Comparison of ENCODE assay signal across 16 cellular contexts in the genomic region with DNA sequence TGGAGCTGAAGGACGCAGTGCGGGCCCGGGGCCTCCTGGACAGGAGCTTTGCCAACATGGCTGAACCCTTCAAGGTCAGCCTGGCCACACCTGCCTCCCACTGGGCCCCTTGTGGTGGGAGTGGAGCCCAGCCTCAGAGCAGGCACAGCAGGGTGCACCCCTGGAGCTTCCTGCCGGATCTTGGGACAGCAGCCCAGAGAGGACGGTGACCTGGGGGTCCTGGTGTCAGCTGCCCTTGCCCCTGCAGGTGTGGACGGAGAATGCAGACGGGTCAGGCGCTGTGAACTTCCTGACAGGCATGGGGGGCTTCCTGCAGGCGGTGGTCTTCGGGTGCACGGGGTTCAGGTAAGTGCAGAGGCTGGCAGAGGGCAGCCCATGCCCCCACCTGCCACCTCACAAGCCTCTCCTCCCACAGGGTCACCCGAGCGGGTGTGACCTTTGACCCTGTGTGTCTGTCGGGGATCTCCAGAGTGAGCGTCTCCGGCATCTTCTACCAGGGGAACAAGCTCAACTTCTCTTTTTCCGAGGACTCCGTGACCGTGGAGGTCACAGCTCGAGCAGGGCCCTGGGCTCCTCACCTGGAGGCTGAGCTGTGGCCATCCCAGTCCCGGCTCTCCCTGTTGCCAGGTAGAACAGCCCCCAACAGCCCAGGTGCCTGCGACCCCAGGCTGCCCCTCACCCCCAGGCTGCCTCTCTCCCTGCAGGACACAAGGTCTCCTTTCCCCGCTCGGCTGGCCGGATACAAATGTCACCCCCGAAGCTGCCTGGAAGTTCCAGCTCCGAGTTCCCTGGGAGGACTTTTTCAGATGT. TPM values are rescaled to one million over a fixed set of nuclear protein-coding genes. Genes with fewer than 3 reads are reported as not detected.
DNase-seq lines count a peak whose midpoint lies in the region; ATAC-seq and TF ChIP-seq lines count a peak whose summit lies in the region.
"Had no signal": no experiment of that assay in that cellular context is flagged by ENCODE, and none has a peak within 500 bp of the region (broad histone marks: within the 10 kb centered on the region; RNA-seq: fewer than 3 reads in every experiment).

No MANE protein-coding gene starts in this region.

- intact Hi-C loops in left ventricle myocardium inferior (cut with micrococcal nuclease), result no loop called here
- intact Hi-C loops in aorta (cut with DNase I), result no loop called here

- in situ Hi-C loops in GM13977 (cut with MboI; ENCODE audit: low pct_unique_long_range_greater_than_20kb, low sequenced_read_pairs, unreplicated experiment), result no loop called here

- TF ChIP-seq CTCF in left ventricle myocardium inferior (IDR thresholded peaks at IDR 0.05; ENCODE audit: borderline replicate concordance) (no peak), GM13977 (IDR thresholded peaks at IDR 0.05; ENCODE audit: extremely low read depth, insufficient read depth, missing control alignments) (no peak)

- H3K4me1 ChIP-seq in left ventricle myocardium inferior (peaks cover 31% of the 10 kb centered on the region), aorta (ENCODE audit: control insufficient read depth in 1 of 2, insufficient read depth in 2 of 2, low read length in 2 of 2) (no peaks in the 10 kb centered on the region)

- H3K36me3 Mint-ChIP-seq in activated naive CD8-positive, alpha-beta T cell treated with anti-CD3 and anti-CD28 coated beads for 36 hours, result peaks cover 26% of the 10 kb centered on the region
- peaks cover 6% of the 10 kb centered on the region for H3K36me3 Mint-ChIP-seq in activated naive CD8-positive, alpha-beta T cell treated with anti-CD3 and anti-CD28 coated beads, Interleukin-2, amount 50 U/mL, for 24 hours (ENCODE audit: low read depth)
- H3K36me3 Mint-ChIP-seq: neural progenitor cell had no signal

- ATAC-seq in activated naive CD8-positive, alpha-beta T cell treated with anti-CD3 and anti-CD28 coated beads, Interleukin-2, amount 50 U/mL, for 24 hours, result no peak
- ATAC-seq in aorta (ENCODE audit: low FRiP score), result no peak
- ATAC-seq: CD8-positive, alpha-beta T cell; T-cell had no signal

- 88 to 91% methylated on average over 27 of the region's 27 CpGs for WGBS in aorta, 2 donors

- H3K27me3 ChIP-seq in left ventricle myocardium inferior (ENCODE audit: low read depth), result peaks cover 40% of the 10 kb centered on the region
- no peaks in the 10 kb centered on the region for H3K27me3 ChIP-seq in aorta (ENCODE audit: control insufficient read depth in 1 of 2, insufficient read depth in 2 of 2, low read length in 1 of 2)
- H3K27me3 ChIP-seq: neural progenitor cell, vagina had no signal

- peaks cover 36% of the 10 kb centered on the region for H3K4me1 Mint-ChIP-seq in activated naive CD8-positive, alpha-beta T cell treated with anti-CD3 and anti-CD28 coated beads for 36 hours
- H3K4me1 Mint-ChIP-seq in activated naive CD8-positive, alpha-beta T cell treated with anti-CD3 and anti-CD28 coated beads, Interleukin-2, amount 50 U/mL, for 24 hours, result peaks cover 34% of the 10 kb centered on the region

- H3K4me3 Mint-ChIP-seq in activated naive CD8-positive, alpha-beta T cell treated with anti-CD3 and anti-CD28 coated beads for 36 hours, result no peak overlapping the region
- no peak overlapping the region for H3K4me3 Mint-ChIP-seq in activated naive CD8-positive, alpha-beta T cell treated with anti-CD3 and anti-CD28 coated beads, Interleukin-2, amount 50 U/mL, for 24 hours
- H3K4me3 Mint-ChIP-seq: CD8-positive, alpha-beta T cell; neural progenitor cell; T-cell had no signal

- peaks cover 4% of the 10 kb centered on the region for H3K27me3 Mint-ChIP-seq in activated naive CD8-positive, alpha-beta T cell treated with anti-CD3 and anti-CD28 coated beads for 36 hours
- no peaks in the 10 kb centered on the region for H3K27me3 Mint-ChIP-seq in activated naive CD8-positive, alpha-beta T cell treated with anti-CD3 and anti-CD28 coated beads, Interleukin-2, amount 50 U/mL, for 24 hours

- H3K9me3 ChIP-seq in left ventricle myocardium inferior (replicated peaks) (no peaks in the 10 kb centered on the region), aorta (ENCODE audit: control insufficient read depth, low read length) (no peaks in the 10 kb centered on the region)
- H3K9me3 ChIP-seq: vagina had no signal

- H3K4me3 ChIP-seq in left ventricle myocardium inferior (no peak overlapping the region), aorta (ENCODE audit: low read length in 2 of 2) (no peak overlapping the region)
- H3K4me3 ChIP-seq: neural progenitor cell, vagina had no signal

- peak; percentile 2 for DNase-seq in activated naive CD8-positive, alpha-beta T cell treated with anti-CD3 and anti-CD28 coated beads for 36 hours
- DNase-seq in activated naive CD8-positive, alpha-beta T cell treated with anti-CD3 and anti-CD28 coated beads, Interleukin-2, amount 50 U/mL, for 24 hours, result no peak
- DNase-seq in left ventricle myocardium inferior (peak; percentile 14), aorta (peak; percentile 42 to 72), GM13977 (ENCODE audit: low spot score) (no peak), NCI-H69 (lab: John Stamatoyannopoulos, UW) (no peak)
- DNase-seq: DMS79, KG1, NCI-H2029, NCI-H446 treated with DMSO at 0.1 percent for 48 hours had no signal

- H3K27ac ChIP-seq in left ventricle myocardium inferior (replicated peaks) (no peak overlapping the region), aorta (ENCODE audit: low read depth in 1 of 2, low read length in 2 of 2) (no peak overlapping the region)
- H3K27ac ChIP-seq: neural progenitor cell, vagina had no signal

- H3K36me3 ChIP-seq in left ventricle myocardium inferior, result no peaks in the 10 kb centered on the region
- H3K36me3 ChIP-seq in aorta (ENCODE audit: control insufficient read depth in 1 of 2, insufficient read depth in 2 of 2, low read length in 1 of 2), result no peaks in the 10 kb centered on the region
- H3K36me3 ChIP-seq: neural progenitor cell, vagina had no signal

- H3K9me3 Mint-ChIP-seq in activated naive CD8-positive, alpha-beta T cell treated with anti-CD3 and anti-CD28 coated beads for 36 hours, result no peaks in the 10 kb centered on the region
- no peaks in the 10 kb centered on the region for H3K9me3 Mint-ChIP-seq in activated naive CD8-positive, alpha-beta T cell treated with anti-CD3 and anti-CD28 coated beads, Interleukin-2, amount 50 U/mL, for 24 hours
- H3K9me3 Mint-ChIP-seq: CD8-positive, alpha-beta T cell; neural progenitor cell; T-cell had no signal

- peak overlapping the region; percentile 54 for H3K27ac Mint-ChIP-seq in activated naive CD8-positive, alpha-beta T cell treated with anti-CD3 and anti-CD28 coated beads for 36 hours
- no peak overlapping the region for H3K27ac Mint-ChIP-seq in activated naive CD8-positive, alpha-beta T cell treated with anti-CD3 and anti-CD28 coated beads, Interleukin-2, amount 50 U/mL, for 24 hours
- H3K27ac Mint-ChIP-seq: CD8-positive, alpha-beta T cell had no signal

RNA-seq across cellular contexts. Expression of gene PGGHG, which starts 5.1 kb away (rescaled TPM):
- 100 to 1,000 TPM; 206 to 209 TPM for total RNA-seq in activated naive CD8-positive, alpha-beta T cell treated with anti-CD3 and anti-CD28 coated beads for 36 hours
- total RNA-seq in left ventricle myocardium inferior (7.2 TPM), aorta (10 to 100 TPM; 42.1 to 61.6 TPM)
- polyA plus RNA-seq in aorta, result 100 to 1,000 TPM in 1 of 2 donors, 10 to 100 TPM in 1; 23.9 to 197 TPM

RNA-seq across cellular contexts. Expression of gene IFITM5, which starts 5.3 kb away (rescaled TPM):
- total RNA-seq in activated naive CD8-positive, alpha-beta T cell treated with anti-CD3 and anti-CD28 coated beads for 36 hours, result not detected
- total RNA-seq in left ventricle myocardium inferior, result not detected
- total RNA-seq in aorta, result not detected
- polyA plus RNA-seq in aorta, result not detected
- total RNA-seq: CD8-positive, alpha-beta T cell; H4; mononuclear cell; T-cell; vagina had no signal

RNA-seq across cellular contexts. Expression of gene IFITM2, which starts 13.6 kb away (rescaled TPM):
- total RNA-seq in activated naive CD8-positive, alpha-beta T cell treated with anti-CD3 and anti-CD28 coated beads for 36 hours, result 100 to 1,000 TPM; 474 to 496 TPM
- total RNA-seq in left ventricle myocardium inferior, result 160 TPM
- 100 to 1,000 TPM; 695 to 841 TPM for total RNA-seq in aorta
- polyA plus RNA-seq in aorta, result 1,000 to 10,000 TPM in 1 of 2 donors, 100 to 1,000 TPM in 1; 424 to 1,109 TPM

RNA-seq across cellular contexts. Expression of gene NLRP6, which starts 15.8 kb away (rescaled TPM):
- 1 to 10 TPM; 3.7 to 3.8 TPM for total RNA-seq in activated naive CD8-positive, alpha-beta T cell treated with anti-CD3 and anti-CD28 coated beads for 36 hours
- not detected for total RNA-seq in left ventricle myocardium inferior
- under 1 TPM; 0.66 to 0.88 TPM for total RNA-seq in aorta
- polyA plus RNA-seq in aorta, result 1 to 10 TPM in 1 of 2 donors, not detected in 1; 6.1 TPM
- total RNA-seq: H4 had no signal

RNA-seq across cellular contexts. Expression of gene IFITM1, which starts 19.8 kb away (rescaled TPM):
- total RNA-seq in activated naive CD8-positive, alpha-beta T cell treated with anti-CD3 and anti-CD28 coated beads for 36 hours, result 100 to 1,000 TPM; 345 to 356 TPM
- 83.5 TPM for total RNA-seq in left ventricle myocardium inferior
- 100 to 1,000 TPM; 278 to 311 TPM for total RNA-seq in aorta
- 10 to 100 TPM; 46.7 to 88.3 TPM for polyA plus RNA-seq in aorta

Comparison
In these comparisons a context has a peak if more than half of its experiments do, and no peak if none do; other contexts are left out.
1. DNase-seq: peak in activated naive CD8-positive, alpha-beta T cell treated with anti-CD3 and anti-CD28 coated beads for 36 hours (single experiment), left ventricle myocardium inferior (single experiment) and aorta (2 of 2); none in activated naive CD8-positive, alpha-beta T cell treated with anti-CD3 and anti-CD28 coated beads, Interleukin-2, amount 50 U/mL, for 24 hours (single experiment), GM13977 (single experiment) and NCI-H69 (single experiment).